Comparison of ENCODE assay signal across 31 cellular contexts in genomic region chr5:135824541-135825041, GRCh38. TPM values are rescaled to one million over a fixed set of nuclear protein-coding genes. Genes with fewer than 3 reads are reported as not detected.
"Had no signal": no experiment of that assay in that cellular context is flagged by ENCODE, and none has a peak within 500 bp of the region (broad histone marks: within the 10 kb centered on the region; RNA-seq: fewer than 3 reads in every experiment).

No MANE protein-coding gene starts in this region.

- H3K9me3 ChIP-seq: gastroesophageal sphincter, right lobe of liver, suprapubic skin, tibial artery, upper lobe of right lung had no signal

- H3K27ac ChIP-seq: gastroesophageal sphincter, neural progenitor cell, right lobe of liver, skin epidermis, suprapubic skin, tibial artery, upper lobe of right lung had no signal

- H3K27me3 ChIP-seq: gastroesophageal sphincter, neural progenitor cell, right lobe of liver, suprapubic skin, tibial artery, upper lobe of right lung had no signal

- H3K4me1 ChIP-seq: gastroesophageal sphincter, neural progenitor cell, right lobe of liver, tibial artery, upper lobe of right lung had no signal

- H3K36me3 ChIP-seq: gastroesophageal sphincter, neural progenitor cell, right lobe of liver, suprapubic skin, tibial artery, upper lobe of right lung had no signal

- H3K4me3 ChIP-seq: gastroesophageal sphincter, neural progenitor cell, right lobe of liver, skin epidermis, suprapubic skin, tibial artery, upper lobe of right lung had no signal

- DNase-seq: activated B cell treated with CpG ODN at 0.5 μM for 24 hours; activated naive CD8-positive, alpha-beta T cell treated with anti-CD3 and anti-CD28 coated beads, Interleukin-2, amount 50 U/mL, for 24 hours; activated T-cell treated with anti-CD3 and anti-CD28 coated beads, Interleukin-2, amount 50 U/mL, for 48 hours; amygdala; central memory CD4-positive, alpha-beta T cell; effector memory CD4-positive, alpha-beta T cell; hippocampal formation; immature natural killer cell; midbrain; natural killer cell; stimulated activated CD4-positive, alpha-beta T cell treated with anti-CD3 and anti-CD28 coated beads, Interleukin-1b, Interleukin-23, amount 100 ng/mL, for 48 hours; stimulated activated CD4-positive, alpha-beta T cell treated with anti-CD3 and anti-CD28 coated beads, Interleukin-4, amount 100 ng/mL, for 4 hours; stimulated activated CD8-positive, alpha-beta memory T cell treated with anti-CD3 and anti-CD28 coated beads, Interleukin-4, amount 100 ng/mL, for 48 hours; tibial artery; upper lobe of right lung had no signal

- ATAC-seq: activated CD8-positive, alpha-beta memory T cell treated with anti-CD3 and anti-CD28 coated beads, Interleukin-2, amount 10 ng/mL, durations not matched to agents 7 days and 5 days; activated CD8-positive, alpha-beta T cell treated with anti-CD3 and anti-CD28 coated beads, Interleukin-2, amount 10 ng/mL, durations not matched to agents 7 days and 5 days; activated naive CD8-positive, alpha-beta T cell treated with anti-CD3 and anti-CD28 coated beads, Interleukin-2, amount 50 U/mL, for 24 hours; gastroesophageal sphincter; natural killer cell; right lobe of liver; stimulated activated memory B cell treated with anti-CD40 and anti-IgM and Interleukin-4, amounts not matched to agents 10 μg/mL and 1 μg/mL and 100 μg/mL, for 72 hours; T-cell; upper lobe of right lung had no signal

RNA-seq across cellular contexts. Expression of gene SLC25A48, which starts 9.9 kb away (rescaled TPM):
- total RNA-seq: activated B cell treated with CpG ODN at 0.5 μM for 24 hours; activated CD8-positive, alpha-beta memory T cell treated with anti-CD3 and anti-CD28 coated beads, Interleukin-2, amount 10 ng/mL, durations not matched to agents 7 days and 5 days; activated CD8-positive, alpha-beta T cell treated with anti-CD3 and anti-CD28 coated beads, Interleukin-2, amount 10 ng/mL, durations not matched to agents 7 days and 5 days; activated T-helper 2 cell treated with anti-CD3 and anti-CD28 coated beads, Interferon-gamma antibody, Interleukin-2, Interleukin-4, amounts not matched to agents 10 μg/mL and 5 μg/mL and 100 μg/mL, durations not matched to agents 14 hours and 24 hours and 36 hours; dermis microvascular lymphatic vessel endothelial cell; fibroblast of lung; fibroblast of villous mesenchyme; kidney epithelial cell; natural killer cell; renal cortical epithelial cell; T-cell; T-helper 2 cell treated with Interferon-gamma antibody and Interleukin-4, amounts not matched to agents 100 ng/mL and 5 ng/mL, for 36 hours; upper lobe of right lung had no signal
- polyA plus RNA-seq: fibroblast of lung, immature natural killer cell had no signal
